ENCODE assay signal across 2 cellular contexts in genomic region chr19:47239152-47239551, GRCh38.
TF ChIP-seq lines count a peak whose summit lies in the region.

No MANE protein-coding gene starts in this region.

TF ChIP-seq in SK-N-SH, 30 proteins besides CTCF, POLR2A, EP300 and RAD21 (continued from another document):
- TF ChIP-seq RXRA (IDR thresholded peaks at IDR 0.05; ENCODE audit: borderline replicate concordance, low read depth) (no peak), EZH2phosphoT487 (IDR thresholded peaks at IDR 0.05; ENCODE audit: borderline replicate concordance, low read depth) (no peak), TCF12 (IDR thresholded peaks at IDR 0.05) (no peak), FOXM1 (IDR thresholded peaks at IDR 0.05; ENCODE audit: low read depth) (no peak), JUND (IDR thresholded peaks at IDR 0.05) (no peak), MXI1 (IDR thresholded peaks at IDR 0.05; ENCODE audit: low read depth, low read length) (no peak), ELF1 (IDR thresholded peaks at IDR 0.05) (no peak), YY1 (IDR thresholded peaks at IDR 0.05; ENCODE audit: low read depth) (no peak), CHD2 (IDR thresholded peaks at IDR 0.05; ENCODE audit: low read length, partially characterized antibody) (no peak), NRF1 (IDR thresholded peaks at IDR 0.05; ENCODE audit: low read depth, low read length) (no peak)
- TF ChIP-seq, protein P1, sequence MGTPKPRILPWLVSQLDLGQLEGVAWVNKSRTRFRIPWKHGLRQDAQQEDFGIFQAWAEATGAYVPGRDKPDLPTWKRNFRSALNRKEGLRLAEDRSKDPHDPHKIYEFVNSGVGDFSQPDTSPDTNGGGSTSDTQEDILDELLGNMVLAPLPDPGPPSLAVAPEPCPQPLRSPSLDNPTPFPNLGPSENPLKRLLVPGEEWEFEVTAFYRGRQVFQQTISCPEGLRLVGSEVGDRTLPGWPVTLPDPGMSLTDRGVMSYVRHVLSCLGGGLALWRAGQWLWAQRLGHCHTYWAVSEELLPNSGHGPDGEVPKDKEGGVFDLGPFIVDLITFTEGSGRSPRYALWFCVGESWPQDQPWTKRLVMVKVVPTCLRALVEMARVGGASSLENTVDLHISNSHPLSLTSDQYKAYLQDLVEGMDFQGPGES (IDR thresholded peaks at IDR 0.05; ENCODE audit: low read depth, low read length), result no peak
- TF ChIP-seq, protein P2, sequence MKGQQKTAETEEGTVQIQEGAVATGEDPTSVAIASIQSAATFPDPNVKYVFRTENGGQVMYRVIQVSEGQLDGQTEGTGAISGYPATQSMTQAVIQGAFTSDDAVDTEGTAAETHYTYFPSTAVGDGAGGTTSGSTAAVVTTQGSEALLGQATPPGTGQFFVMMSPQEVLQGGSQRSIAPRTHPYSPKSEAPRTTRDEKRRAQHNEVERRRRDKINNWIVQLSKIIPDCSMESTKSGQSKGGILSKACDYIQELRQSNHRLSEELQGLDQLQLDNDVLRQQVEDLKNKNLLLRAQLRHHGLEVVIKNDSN (IDR thresholded peaks at IDR 0.05; ENCODE audit: borderline replicate concordance, low read depth), result no peak
- TF ChIP-seq, protein P3, sequence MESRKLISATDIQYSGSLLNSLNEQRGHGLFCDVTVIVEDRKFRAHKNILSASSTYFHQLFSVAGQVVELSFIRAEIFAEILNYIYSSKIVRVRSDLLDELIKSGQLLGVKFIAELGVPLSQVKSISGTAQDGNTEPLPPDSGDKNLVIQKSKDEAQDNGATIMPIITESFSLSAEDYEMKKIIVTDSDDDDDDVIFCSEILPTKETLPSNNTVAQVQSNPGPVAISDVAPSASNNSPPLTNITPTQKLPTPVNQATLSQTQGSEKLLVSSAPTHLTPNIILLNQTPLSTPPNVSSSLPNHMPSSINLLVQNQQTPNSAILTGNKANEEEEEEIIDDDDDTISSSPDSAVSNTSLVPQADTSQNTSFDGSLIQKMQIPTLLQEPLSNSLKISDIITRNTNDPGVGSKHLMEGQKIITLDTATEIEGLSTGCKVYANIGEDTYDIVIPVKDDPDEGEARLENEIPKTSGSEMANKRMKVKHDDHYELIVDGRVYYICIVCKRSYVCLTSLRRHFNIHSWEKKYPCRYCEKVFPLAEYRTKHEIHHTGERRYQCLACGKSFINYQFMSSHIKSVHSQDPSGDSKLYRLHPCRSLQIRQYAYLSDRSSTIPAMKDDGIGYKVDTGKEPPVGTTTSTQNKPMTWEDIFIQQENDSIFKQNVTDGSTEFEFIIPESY (IDR thresholded peaks at IDR 0.05; ENCODE audit: borderline replicate concordance, low read depth), result no peak

TF ChIP-seq in SK-N-SH treated with all-trans-retinoic acid at 6 μM for 48 hours, 23 proteins besides CTCF, POLR2A, EP300 and RAD21 (continued from another document):
- no peak for TF ChIP-seq POU6F1 (CRISPR knock-in tag; IDR thresholded peaks at IDR 0.05; ENCODE audit: borderline replicate concordance, low read depth)
- no peak for TF ChIP-seq TCF4 (CRISPR knock-in tag; IDR thresholded peaks at IDR 0.05; ENCODE audit: borderline replicate concordance)
- no peak for TF ChIP-seq ZFP3 (CRISPR knock-in tag; IDR thresholded peaks at IDR 0.05)
- no peak for TF ChIP-seq RARB (CRISPR knock-in tag; IDR thresholded peaks at IDR 0.05)
- no peak for TF ChIP-seq CSRNP3 (CRISPR knock-in tag; IDR thresholded peaks at IDR 0.05)
- TF ChIP-seq OSR1 (CRISPR knock-in tag; IDR thresholded peaks at IDR 0.05), result no peak
- no peak for TF ChIP-seq ZNF565 (CRISPR knock-in tag; conservative IDR thresholded peaks at IDR 0.05; ENCODE audit: low read depth)
- TF ChIP-seq SNAI2 (CRISPR knock-in tag; IDR thresholded peaks at IDR 0.05), result no peak
- TF ChIP-seq ZC3H10 (CRISPR knock-in tag; IDR thresholded peaks at IDR 0.05), result no peak
- TF ChIP-seq TOX (CRISPR knock-in tag; IDR thresholded peaks at IDR 0.05; ENCODE audit: borderline replicate concordance), result no peak
- TF ChIP-seq GLIS3 (CRISPR knock-in tag; IDR thresholded peaks at IDR 0.05), result no peak
- no peak for TF ChIP-seq ARNTL (CRISPR knock-in tag; IDR thresholded peaks at IDR 0.05; ENCODE audit: borderline replicate concordance, low read depth)
- no peak for TF ChIP-seq ZNF8 (CRISPR knock-in tag; IDR thresholded peaks at IDR 0.05)
- no peak for TF ChIP-seq ZNF70 (CRISPR knock-in tag; IDR thresholded peaks at IDR 0.05)
- no peak for TF ChIP-seq TSHZ2 (CRISPR knock-in tag; IDR thresholded peaks at IDR 0.05)
